In the genomic region with DNA sequence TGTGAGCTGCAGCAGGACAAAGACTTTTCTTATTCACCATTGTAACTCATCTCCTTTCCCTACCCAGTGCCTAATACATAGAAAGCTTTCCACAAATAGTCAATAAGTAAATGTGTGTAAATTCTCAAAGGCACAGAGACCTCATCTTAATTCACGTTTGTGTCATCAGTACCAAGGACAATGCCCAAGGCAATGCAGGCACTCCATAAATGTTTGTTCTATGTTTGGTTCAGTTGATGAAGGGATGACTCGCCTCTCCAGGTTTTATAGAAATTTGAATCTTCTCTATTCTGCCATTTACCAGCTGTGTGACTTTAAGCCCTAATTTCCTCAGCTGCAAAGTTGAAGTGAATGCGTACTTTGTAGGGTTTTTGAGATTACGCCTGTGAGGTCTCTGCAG, we compare ENCODE assay signal across 1 cellular context.
TF ChIP-seq lines count a peak whose summit lies in the region.

No MANE protein-coding gene starts in this region.

TF ChIP-seq in Ishikawa, 13 proteins besides CTCF, POLR2A, EP300 and RAD21 (continued from another document):
- TF ChIP-seq, protein P1, sequence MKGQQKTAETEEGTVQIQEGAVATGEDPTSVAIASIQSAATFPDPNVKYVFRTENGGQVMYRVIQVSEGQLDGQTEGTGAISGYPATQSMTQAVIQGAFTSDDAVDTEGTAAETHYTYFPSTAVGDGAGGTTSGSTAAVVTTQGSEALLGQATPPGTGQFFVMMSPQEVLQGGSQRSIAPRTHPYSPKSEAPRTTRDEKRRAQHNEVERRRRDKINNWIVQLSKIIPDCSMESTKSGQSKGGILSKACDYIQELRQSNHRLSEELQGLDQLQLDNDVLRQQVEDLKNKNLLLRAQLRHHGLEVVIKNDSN (IDR thresholded peaks at IDR 0.05): no peak
- TF ChIP-seq EGR1 (IDR thresholded peaks at IDR 0.05) (no peak), CEBPB (IDR thresholded peaks at IDR 0.05) (no peak), TEAD4 (IDR thresholded peaks at IDR 0.05) (no peak)
- TF ChIP-seq, protein P2, sequence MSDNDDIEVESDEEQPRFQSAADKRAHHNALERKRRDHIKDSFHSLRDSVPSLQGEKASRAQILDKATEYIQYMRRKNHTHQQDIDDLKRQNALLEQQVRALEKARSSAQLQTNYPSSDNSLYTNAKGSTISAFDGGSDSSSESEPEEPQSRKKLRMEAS (IDR thresholded peaks at IDR 0.05): no peak
